ENCODE assay signal across 14 cellular contexts in the genomic region with DNA sequence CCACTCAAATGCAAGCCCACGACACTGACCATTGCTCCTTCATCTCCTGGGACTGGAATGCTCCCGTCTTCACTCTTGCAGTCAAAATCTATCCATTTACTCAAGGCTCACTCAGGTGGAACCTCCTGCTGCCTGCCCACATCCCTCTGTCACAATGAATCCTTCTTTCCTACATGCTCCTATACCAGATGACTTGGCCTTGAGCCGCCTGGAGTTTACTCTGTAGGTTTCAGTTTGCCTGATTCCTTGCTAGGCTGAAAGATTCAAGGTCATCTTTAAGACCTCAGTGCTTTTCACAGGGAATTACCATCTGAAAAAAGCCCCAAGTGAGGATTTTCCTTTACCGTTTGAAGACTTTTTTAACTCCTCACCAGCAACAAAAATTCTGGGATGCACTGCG.
"Had no signal": no experiment of that assay in that cellular context is flagged by ENCODE, and none has a peak within 500 bp of the region (broad histone marks: within the 10 kb centered on the region; RNA-seq: fewer than 3 reads in every experiment).

No MANE protein-coding gene starts in this region.

- H3K4me1 ChIP-seq: lower lobe of right lung, pancreas, uterus had no signal

- H3K36me3 ChIP-seq: ascending aorta, esophagus muscularis mucosa, lower lobe of right lung, pancreas, uterus had no signal

- H3K9me3 ChIP-seq: ascending aorta, esophagus muscularis mucosa, lower lobe of right lung, pancreas, uterus had no signal

- ATAC-seq: activated naive CD8-positive, alpha-beta T cell treated with anti-CD3 and anti-CD28 coated beads, Interleukin-2, amount 50 U/mL, for 24 hours; left cardiac atrium; lower lobe of right lung; pancreas; T-cell had no signal

- H3K27me3 ChIP-seq: ascending aorta, esophagus muscularis mucosa, pancreas, uterus had no signal

- DNase-seq: activated CD4-positive, alpha-beta T cell treated with anti-CD3 and anti-CD28 coated beads for 1 hour; activated CD4-positive, alpha-beta T cell treated with anti-CD3 and anti-CD28 coated beads, Interleukin-2, amount 50 U/mL, for 4 hours; activated naive CD4-positive, alpha-beta T cell treated with anti-CD3 and anti-CD28 coated beads for 36 hours; activated naive CD8-positive, alpha-beta T cell treated with anti-CD3 and anti-CD28 coated beads, Interleukin-2, amount 50 U/mL, for 24 hours; hypothalamus; left cardiac atrium; lower lobe of right lung; midbrain; pancreas; T-cell; T1000; uterus had no signal

- H3K4me3 ChIP-seq: ascending aorta, esophagus muscularis mucosa, lower lobe of right lung, pancreas, uterus had no signal
